ENCODE assay signal across 28 cellular contexts in the genomic region with DNA sequence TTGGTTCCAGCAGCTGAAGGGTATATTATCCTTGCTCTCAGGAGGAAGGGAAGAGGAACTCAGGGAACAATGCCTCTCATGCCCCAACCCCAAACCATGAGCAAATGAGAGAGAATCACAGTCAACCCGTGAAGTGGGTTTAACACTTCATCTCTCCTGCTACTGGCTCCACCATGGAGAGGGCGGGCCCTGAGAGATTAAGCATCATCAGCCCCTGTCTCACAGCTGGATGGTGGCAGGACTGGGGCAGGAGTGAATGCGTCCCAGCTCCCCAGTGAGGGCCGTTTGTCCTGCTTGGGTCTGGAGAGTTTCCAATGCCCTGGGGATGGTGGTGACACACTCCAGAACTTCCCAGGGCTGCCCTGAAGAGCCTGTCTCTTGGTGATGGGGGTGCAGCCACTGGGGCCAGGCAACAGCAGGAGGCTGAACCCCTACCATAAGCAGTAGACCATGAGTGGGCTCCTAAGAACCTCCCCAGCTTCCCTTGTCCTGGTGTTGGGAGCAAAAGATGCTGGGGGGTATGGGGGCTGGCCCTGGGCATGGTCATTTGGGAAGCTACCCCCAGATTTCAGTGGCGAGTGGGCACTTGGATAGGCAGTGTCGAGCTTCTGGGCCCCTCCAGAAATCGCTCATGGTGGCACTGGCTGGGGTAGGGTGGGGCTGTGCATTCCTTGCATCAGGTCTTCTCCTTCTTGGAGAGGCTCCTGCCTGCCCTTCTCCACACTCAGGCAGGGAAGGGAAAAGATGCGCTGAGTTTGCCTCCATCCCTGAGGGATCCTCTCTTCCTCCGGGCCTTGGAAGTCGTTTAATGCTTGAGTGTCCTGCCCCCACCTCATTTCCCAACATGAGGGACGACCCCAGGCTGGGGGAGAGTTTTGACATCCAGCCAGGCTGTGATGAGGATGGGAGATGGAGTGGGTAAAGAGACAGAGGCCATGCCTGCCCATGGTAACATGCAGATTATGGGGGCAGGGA.
"Had no signal": no experiment of that assay in that cellular context is flagged by ENCODE, and none has a peak within 500 bp of the region (broad histone marks: within the 10 kb centered on the region; RNA-seq: fewer than 3 reads in every experiment).

No MANE protein-coding gene starts in this region.

- H3K9me3 ChIP-seq: adrenal gland, SJCRH30, SK-N-SH had no signal

- H3K4me1 ChIP-seq: adrenal gland, SJCRH30 had no signal

- H3K27ac Mint-ChIP-seq: activated CD4-positive, alpha-beta memory T cell treated with anti-CD3 and anti-CD28 coated beads for 36 hours; activated CD4-positive, alpha-beta T cell treated with anti-CD3 and anti-CD28 coated beads, Interleukin-2, amount 10 ng/mL, durations not matched to agents 7 days and 5 days; activated naive CD8-positive, alpha-beta T cell treated with anti-CD3 and anti-CD28 coated beads, Interleukin-2, amount 10 ng/mL, durations not matched to agents 7 days and 5 days had no signal

- H3K9ac ChIP-seq: SK-N-SH had no signal

- ATAC-seq: activated T-cell treated with anti-CD3 and anti-CD28 coated beads, Interleukin-2, amount 50 U/mL, for 4 hours; Panc1 had no signal

- H3K36me3 Mint-ChIP-seq: activated CD4-positive, alpha-beta memory T cell treated with anti-CD3 and anti-CD28 coated beads for 36 hours; activated naive CD8-positive, alpha-beta T cell treated with anti-CD3 and anti-CD28 coated beads, Interleukin-2, amount 10 ng/mL, durations not matched to agents 7 days and 5 days had no signal

- H3K27ac ChIP-seq: adrenal gland, RWPE1, SJCRH30, VCaP had no signal

- H3K36me3 ChIP-seq: adrenal gland, SJCRH30 had no signal

- H3K27me3 ChIP-seq: adrenal gland, SJCRH30 had no signal

- H3K4me3 Mint-ChIP-seq: activated CD4-positive, alpha-beta memory T cell treated with anti-CD3 and anti-CD28 coated beads for 36 hours; activated CD4-positive, alpha-beta T cell treated with anti-CD3 and anti-CD28 coated beads, Interleukin-2, amount 10 ng/mL, durations not matched to agents 7 days and 5 days; activated naive CD8-positive, alpha-beta T cell treated with anti-CD3 and anti-CD28 coated beads, Interleukin-2, amount 10 ng/mL, durations not matched to agents 7 days and 5 days; activated T-cell treated with anti-CD3 and anti-CD28 coated beads, Interleukin-2, amount 50 U/mL, for 4 hours had no signal

- H3K4me2 ChIP-seq: SK-N-SH had no signal

- DNase-seq: activated CD4-positive, alpha-beta memory T cell treated with anti-CD3 and anti-CD28 coated beads for 36 hours; activated CD4-positive, alpha-beta T cell treated with anti-CD3 and anti-CD28 coated beads, Interleukin-2, amount 10 ng/mL, durations not matched to agents 7 days and 5 days; activated CD4-positive, CD25-positive, alpha-beta regulatory T cell; activated CD8-positive, alpha-beta memory T cell treated with anti-CD3 and anti-CD28 coated beads for 24 hours; activated gamma-delta T cell treated with Interleukin-2 at 50 U/mL for 16 hours; activated naive CD4-positive, alpha-beta T cell treated with anti-CD3 and anti-CD28 coated beads, Interleukin-2, amount 50 U/mL, for 16 hours; activated naive CD8-positive, alpha-beta T cell treated with anti-CD3 and anti-CD28 coated beads, Interleukin-2, amount 10 ng/mL, durations not matched to agents 7 days and 5 days; activated T-cell treated with anti-CD3 and anti-CD28 coated beads, Interleukin-2, amount 50 U/mL, for 4 hours; adrenal gland; anterior cingulate cortex; Kasumi-1; NCI-H1048; NCI-H146; NCI-H187 treated with DMSO at 0.1 percent for 48 hours; NCI-H2081 treated with DMSO at 0.1 percent for 48 hours; NCI-H2171; NCI-H226; NCI-H510A; NCI-H69; NK-92 treated with Interleukin-12 subunit alpha and Interleukin-12 subunit beta, amount 100 ng/mL, for 24 hours; OCI-M1; Right ventricle myocardium superior; SJCRH30; T-helper 1 cell had no signal

- H3K9me3 Mint-ChIP-seq: activated CD4-positive, alpha-beta memory T cell treated with anti-CD3 and anti-CD28 coated beads for 36 hours; activated CD4-positive, alpha-beta T cell treated with anti-CD3 and anti-CD28 coated beads, Interleukin-2, amount 10 ng/mL, durations not matched to agents 7 days and 5 days; activated naive CD8-positive, alpha-beta T cell treated with anti-CD3 and anti-CD28 coated beads, Interleukin-2, amount 10 ng/mL, durations not matched to agents 7 days and 5 days; activated T-cell treated with anti-CD3 and anti-CD28 coated beads, Interleukin-2, amount 50 U/mL, for 4 hours had no signal

- H3K27me3 Mint-ChIP-seq: activated CD4-positive, alpha-beta T cell treated with anti-CD3 and anti-CD28 coated beads, Interleukin-2, amount 10 ng/mL, durations not matched to agents 7 days and 5 days had no signal

- H3K4me3 ChIP-seq: adrenal gland, SJCRH30 had no signal

- H3K4me1 Mint-ChIP-seq: activated CD4-positive, alpha-beta T cell treated with anti-CD3 and anti-CD28 coated beads, Interleukin-2, amount 10 ng/mL, durations not matched to agents 7 days and 5 days had no signal
